ENCODE assay signal across 2 cellular contexts in the genomic region with DNA sequence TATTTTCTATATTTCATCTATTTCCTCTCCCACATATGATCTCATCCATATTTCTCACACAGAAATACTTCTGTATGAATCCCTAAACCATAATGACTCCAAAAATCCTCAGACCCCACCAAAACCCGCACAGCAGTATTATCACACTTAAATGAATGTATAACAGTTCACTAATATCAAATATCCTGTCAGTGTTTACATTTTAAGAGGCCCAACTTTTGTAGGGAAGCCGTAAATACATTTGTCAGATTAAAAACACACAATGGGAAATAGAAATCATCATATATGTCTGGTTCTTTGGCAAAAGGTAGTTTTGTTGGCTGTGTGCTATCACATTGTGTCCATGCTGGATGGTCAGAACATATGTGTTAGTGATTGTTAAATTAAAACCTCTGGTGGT.
TF ChIP-seq lines count a peak whose summit lies in the region.

No MANE protein-coding gene starts in this region.

TF ChIP-seq in HEK293, 187 proteins besides CTCF, POLR2A, EP300 and RAD21 (continued from another document):
- TF ChIP-seq OVOL3 (tag by site-specific recombination; IDR thresholded peaks at IDR 0.05): peak; percentile 80; the same call in 1 of the 2 replicates
- TF ChIP-seq ZNF664 (tag by site-specific recombination; IDR thresholded peaks at IDR 0.05): peak; percentile 90
- TF ChIP-seq GLI4 (tag by site-specific recombination; IDR thresholded peaks at IDR 0.05): no peak
- 0 out of 2 replicates have a peak, but pooled peaks have one; percentile 29 for TF ChIP-seq ZNF843 (tag by site-specific recombination; IDR thresholded peaks at IDR 0.05)

TF ChIP-seq in neural cell, 6 proteins besides CTCF, POLR2A, EP300 and RAD21 (continued from another document):
- TF ChIP-seq, protein P1, sequence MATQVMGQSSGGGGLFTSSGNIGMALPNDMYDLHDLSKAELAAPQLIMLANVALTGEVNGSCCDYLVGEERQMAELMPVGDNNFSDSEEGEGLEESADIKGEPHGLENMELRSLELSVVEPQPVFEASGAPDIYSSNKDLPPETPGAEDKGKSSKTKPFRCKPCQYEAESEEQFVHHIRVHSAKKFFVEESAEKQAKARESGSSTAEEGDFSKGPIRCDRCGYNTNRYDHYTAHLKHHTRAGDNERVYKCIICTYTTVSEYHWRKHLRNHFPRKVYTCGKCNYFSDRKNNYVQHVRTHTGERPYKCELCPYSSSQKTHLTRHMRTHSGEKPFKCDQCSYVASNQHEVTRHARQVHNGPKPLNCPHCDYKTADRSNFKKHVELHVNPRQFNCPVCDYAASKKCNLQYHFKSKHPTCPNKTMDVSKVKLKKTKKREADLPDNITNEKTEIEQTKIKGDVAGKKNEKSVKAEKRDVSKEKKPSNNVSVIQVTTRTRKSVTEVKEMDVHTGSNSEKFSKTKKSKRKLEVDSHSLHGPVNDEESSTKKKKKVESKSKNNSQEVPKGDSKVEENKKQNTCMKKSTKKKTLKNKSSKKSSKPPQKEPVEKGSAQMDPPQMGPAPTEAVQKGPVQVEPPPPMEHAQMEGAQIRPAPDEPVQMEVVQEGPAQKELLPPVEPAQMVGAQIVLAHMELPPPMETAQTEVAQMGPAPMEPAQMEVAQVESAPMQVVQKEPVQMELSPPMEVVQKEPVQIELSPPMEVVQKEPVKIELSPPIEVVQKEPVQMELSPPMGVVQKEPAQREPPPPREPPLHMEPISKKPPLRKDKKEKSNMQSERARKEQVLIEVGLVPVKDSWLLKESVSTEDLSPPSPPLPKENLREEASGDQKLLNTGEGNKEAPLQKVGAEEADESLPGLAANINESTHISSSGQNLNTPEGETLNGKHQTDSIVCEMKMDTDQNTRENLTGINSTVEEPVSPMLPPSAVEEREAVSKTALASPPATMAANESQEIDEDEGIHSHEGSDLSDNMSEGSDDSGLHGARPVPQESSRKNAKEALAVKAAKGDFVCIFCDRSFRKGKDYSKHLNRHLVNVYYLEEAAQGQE (IDR thresholded peaks at IDR 0.05; ENCODE audit: borderline replicate concordance): no peak
- TF ChIP-seq TAF1 (IDR thresholded peaks at IDR 0.05; ENCODE audit: low read depth) (no peak), MXI1 (conservative IDR thresholded peaks at IDR 0.05; ENCODE audit: poor library complexity, severe bottlenecking) (no peak)
